30 cellular contexts compared by ENCODE assay signal in the genomic region with DNA sequence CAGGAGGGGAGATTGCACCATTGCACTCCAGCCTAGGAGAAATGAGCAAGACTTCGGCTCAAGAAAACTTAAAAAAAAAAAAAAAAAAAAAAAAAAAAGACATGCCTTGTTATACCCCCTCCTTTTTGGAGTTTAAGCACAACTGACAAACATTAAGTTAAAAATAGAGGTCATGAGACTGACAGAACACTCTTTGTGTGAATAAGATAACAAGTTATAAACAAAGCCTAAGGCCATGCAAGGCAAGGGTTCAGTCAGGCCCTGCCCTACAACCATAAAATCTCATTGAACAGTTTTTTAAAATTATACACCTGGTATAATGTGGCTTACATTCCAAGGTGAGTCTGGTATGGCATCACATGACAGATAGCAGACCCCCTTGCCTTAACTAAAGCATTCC. TPM values are rescaled to one million over a fixed set of nuclear protein-coding genes. Genes with fewer than 3 reads are reported as not detected.
"Had no signal": no experiment of that assay in that cellular context is flagged by ENCODE, and none has a peak within 500 bp of the region (broad histone marks: within the 10 kb centered on the region; RNA-seq: fewer than 3 reads in every experiment).

No MANE protein-coding gene starts in this region.

- H3K27ac Mint-ChIP-seq: activated B cell treated with CpG ODN at 0.5 μM for 24 hours; activated CD4-positive, alpha-beta T cell treated with anti-CD3 and anti-CD28 coated beads, Interleukin-2, amount 10 ng/mL, durations not matched to agents 24 days and 14 days; activated CD8-positive, alpha-beta memory T cell treated with anti-CD3 and anti-CD28 coated beads, Interleukin-2, amount 10 ng/mL, durations not matched to agents 7 days and 5 days; activated naive CD4-positive, alpha-beta T cell treated with anti-CD3 and anti-CD28 coated beads, Interleukin-2, amount 50 U/mL, for 24 hours; activated T-cell treated with anti-CD3 and anti-CD28 coated beads, Interleukin-2, amount 50 U/mL, for 24 hours; activated T-helper 1 cell treated with anti-CD3 and anti-CD28 coated beads, Interleukin-12 subunit alpha, Interleukin-12 subunit beta, Interleukin-2, Interleukin-4 antibody, amounts not matched to agents 30 ng/mL and 10 ng/mL and 1 ng/mL, durations not matched to agents 14 hours and 24 hours and 36 hours; brain; T-helper 17 cell had no signal

- FAIRE-seq: K562 had no signal

- H3K27me3 ChIP-seq: Peyer's patch, SJCRH30 had no signal

- DNase-seq: activated B cell treated with CpG ODN at 0.5 μM for 24 hours; activated CD4-positive, alpha-beta T cell treated with anti-CD3 and anti-CD28 coated beads for 1 hour; activated CD4-positive, alpha-beta T cell treated with anti-CD3 and anti-CD28 coated beads, Interleukin-2, amount 10 ng/mL, durations not matched to agents 24 days and 14 days; activated CD4-positive, alpha-beta T cell treated with anti-CD3 and anti-CD28 coated beads, Interleukin-2, amount 50 U/mL, for 48 hours; activated CD8-positive, alpha-beta memory T cell treated with anti-CD3 and anti-CD28 coated beads, Interleukin-2, amount 10 ng/mL, durations not matched to agents 7 days and 5 days; activated effector memory CD4-positive, alpha-beta T cell treated with Interleukin-2 at 50 U/mL for 16 hours; activated naive CD4-positive, alpha-beta T cell; activated T-cell treated with anti-CD3 and anti-CD28 coated beads, Interleukin-2, amount 50 U/mL, for 24 hours; aorta; Karpas-422; NCI-H1105 treated with DMSO at 0.1 percent for 48 hours; NCI-H146; NCI-H187 treated with DMSO at 0.1 percent for 48 hours; NCI-H2081 treated with DMSO at 0.1 percent for 48 hours; NCI-H2227 treated with DMSO at 0.1 percent for 48 hours; NCI-H446 treated with DMSO at 0.1 percent for 48 hours; NCI-H526; NCI-H82; Peyer's patch; Right ventricle myocardium superior; SJCRH30; T-helper 17 cell; T-helper 9 cell had no signal

- ATAC-seq: activated CD8-positive, alpha-beta memory T cell treated with anti-CD3 and anti-CD28 coated beads, Interleukin-2, amount 10 ng/mL, durations not matched to agents 7 days and 5 days; K562; SK-N-SH treated with all-trans-retinoic acid at 6 μM for 48 hours; T-helper 17 cell had no signal

- H3K27ac ChIP-seq: Peyer's patch, RWPE1, SJCRH30 had no signal

- H3K27me3 Mint-ChIP-seq: activated B cell treated with CpG ODN at 0.5 μM for 24 hours; activated CD4-positive, alpha-beta T cell treated with anti-CD3 and anti-CD28 coated beads, Interleukin-2, amount 10 ng/mL, durations not matched to agents 24 days and 14 days; activated CD8-positive, alpha-beta memory T cell treated with anti-CD3 and anti-CD28 coated beads, Interleukin-2, amount 10 ng/mL, durations not matched to agents 7 days and 5 days; activated naive CD4-positive, alpha-beta T cell treated with anti-CD3 and anti-CD28 coated beads, Interleukin-2, amount 50 U/mL, for 24 hours; activated T-cell treated with anti-CD3 and anti-CD28 coated beads, Interleukin-2, amount 50 U/mL, for 24 hours; central memory CD8-positive, alpha-beta T cell; T-helper 17 cell had no signal

- H3K4me1 ChIP-seq: Peyer's patch had no signal

- H3K4me3 Mint-ChIP-seq: activated B cell treated with CpG ODN at 0.5 μM for 24 hours; activated CD4-positive, alpha-beta T cell treated with anti-CD3 and anti-CD28 coated beads, Interleukin-2, amount 10 ng/mL, durations not matched to agents 24 days and 14 days; activated CD8-positive, alpha-beta memory T cell treated with anti-CD3 and anti-CD28 coated beads, Interleukin-2, amount 10 ng/mL, durations not matched to agents 7 days and 5 days; activated naive CD4-positive, alpha-beta T cell treated with anti-CD3 and anti-CD28 coated beads, Interleukin-2, amount 50 U/mL, for 24 hours; activated T-cell treated with anti-CD3 and anti-CD28 coated beads, Interleukin-2, amount 50 U/mL, for 24 hours; activated T-helper 1 cell treated with anti-CD3 and anti-CD28 coated beads, Interleukin-12 subunit alpha, Interleukin-12 subunit beta, Interleukin-2, Interleukin-4 antibody, amounts not matched to agents 30 ng/mL and 10 ng/mL and 1 ng/mL, durations not matched to agents 14 hours and 24 hours and 36 hours; brain; central memory CD8-positive, alpha-beta T cell; T-helper 17 cell had no signal

- H3K9me3 ChIP-seq: Peyer's patch, SJCRH30 had no signal

- H3K9me3 Mint-ChIP-seq: activated B cell treated with CpG ODN at 0.5 μM for 24 hours; activated CD4-positive, alpha-beta T cell treated with anti-CD3 and anti-CD28 coated beads, Interleukin-2, amount 10 ng/mL, durations not matched to agents 24 days and 14 days; activated T-cell treated with anti-CD3 and anti-CD28 coated beads, Interleukin-2, amount 50 U/mL, for 24 hours; activated T-helper 1 cell treated with anti-CD3 and anti-CD28 coated beads, Interleukin-12 subunit alpha, Interleukin-12 subunit beta, Interleukin-2, Interleukin-4 antibody, amounts not matched to agents 30 ng/mL and 10 ng/mL and 1 ng/mL, durations not matched to agents 14 hours and 24 hours and 36 hours; brain had no signal

- H3K36me3 Mint-ChIP-seq: activated CD8-positive, alpha-beta memory T cell treated with anti-CD3 and anti-CD28 coated beads, Interleukin-2, amount 10 ng/mL, durations not matched to agents 7 days and 5 days; activated naive CD4-positive, alpha-beta T cell treated with anti-CD3 and anti-CD28 coated beads, Interleukin-2, amount 50 U/mL, for 24 hours; brain had no signal

- H3K4me3 ChIP-seq: K562, Peyer's patch, SJCRH30 had no signal

- H3K36me3 ChIP-seq: Peyer's patch, SJCRH30 had no signal

- H3K4me1 Mint-ChIP-seq: activated B cell treated with CpG ODN at 0.5 μM for 24 hours; activated CD4-positive, alpha-beta T cell treated with anti-CD3 and anti-CD28 coated beads, Interleukin-2, amount 10 ng/mL, durations not matched to agents 24 days and 14 days; activated CD8-positive, alpha-beta memory T cell treated with anti-CD3 and anti-CD28 coated beads, Interleukin-2, amount 10 ng/mL, durations not matched to agents 7 days and 5 days; activated naive CD4-positive, alpha-beta T cell treated with anti-CD3 and anti-CD28 coated beads, Interleukin-2, amount 50 U/mL, for 24 hours; central memory CD8-positive, alpha-beta T cell had no signal

RNA-seq across cellular contexts. Expression of gene TSPAN19, which starts 39.3 kb away (rescaled TPM):
- total RNA-seq: activated B cell treated with CpG ODN at 0.5 μM for 24 hours; activated CD4-positive, alpha-beta T cell treated with anti-CD3 and anti-CD28 coated beads, Interleukin-2, amount 10 ng/mL, durations not matched to agents 24 days and 14 days; activated CD8-positive, alpha-beta memory T cell treated with anti-CD3 and anti-CD28 coated beads, Interleukin-2, amount 10 ng/mL, durations not matched to agents 7 days and 5 days; activated T-helper 1 cell treated with anti-CD3 and anti-CD28 coated beads, Interleukin-12 subunit alpha, Interleukin-12 subunit beta, Interleukin-2, Interleukin-4 antibody, amounts not matched to agents 30 ng/mL and 10 ng/mL and 1 ng/mL, durations not matched to agents 14 hours and 24 hours and 36 hours; aorta; K562; Peyer's patch; T-helper 17 cell had no signal
- polyA plus RNA-seq: aorta, K562 had no signal

RNA-seq across cellular contexts. Expression of gene LRRIQ1, which starts 39.4 kb away (rescaled TPM):
- total RNA-seq: activated B cell treated with CpG ODN at 0.5 μM for 24 hours; activated CD4-positive, alpha-beta T cell treated with anti-CD3 and anti-CD28 coated beads, Interleukin-2, amount 10 ng/mL, durations not matched to agents 24 days and 14 days; activated CD8-positive, alpha-beta memory T cell treated with anti-CD3 and anti-CD28 coated beads, Interleukin-2, amount 10 ng/mL, durations not matched to agents 7 days and 5 days; activated T-helper 1 cell treated with anti-CD3 and anti-CD28 coated beads, Interleukin-12 subunit alpha, Interleukin-12 subunit beta, Interleukin-2, Interleukin-4 antibody, amounts not matched to agents 30 ng/mL and 10 ng/mL and 1 ng/mL, durations not matched to agents 14 hours and 24 hours and 36 hours; K562; Peyer's patch; T-helper 17 cell had no signal
- polyA plus RNA-seq: aorta, K562 had no signal
